20 cellular contexts compared by ENCODE assay signal in genomic region chr7:484365-485101, GRCh38. TPM values are rescaled to one million over a fixed set of nuclear protein-coding genes. Genes with fewer than 3 reads are reported as not detected.
A peak's percentile ranks its signal among the peaks of the same experiment; 100 is the strongest.
DNase-seq lines count a peak whose midpoint lies in the region; ATAC-seq and TF ChIP-seq lines count a peak whose summit lies in the region.
"Had no signal": no experiment of that assay in that cellular context is flagged by ENCODE, and none has a peak within 500 bp of the region (broad histone marks: within the 10 kb centered on the region; RNA-seq: fewer than 3 reads in every experiment).

No MANE protein-coding gene starts in this region.

- no peak overlapping the region for H3K18ac ChIP-seq in mesenchymal stem cell (ENCODE audit: low read depth in 1 of 2, low read length in 2 of 2)

- no peak overlapping the region for H3K27ac ChIP-seq in HEK293 (ENCODE audit: extremely low read depth, low read depth, low read length)
- no peak overlapping the region for H3K27ac ChIP-seq in colonic mucosa
- no peak overlapping the region for H3K27ac ChIP-seq in mesenchymal stem cell (ENCODE audit: low read length, poor library complexity, severe bottlenecking)
- H3K27ac ChIP-seq in thymus (ENCODE audit: low read depth) = peak overlapping the region; percentile 20
- no peak overlapping the region for H3K27ac ChIP-seq in A673 (ENCODE audit: low read depth, low read length, poor library complexity, severe bottlenecking)
- H3K27ac ChIP-seq: body of pancreas, upper lobe of left lung had no signal

- H3K27me3 ChIP-seq in colonic mucosa (no peaks in the 10 kb centered on the region), mesenchymal stem cell (ENCODE audit: control insufficient read depth in 1 of 2, insufficient read depth in 1 of 2, low read length in 2 of 2) (peaks cover 66 to 89% of the 10 kb centered on the region in 2 experiments), thymus (ENCODE audit: control insufficient read depth, insufficient read depth) (no peaks in the 10 kb centered on the region), A673 (replicated peaks; ENCODE audit: insufficient read depth, low read depth, low read length, poor library complexity) (peaks cover 3% of the 10 kb centered on the region)
- H3K27me3 ChIP-seq: body of pancreas, SJCRH30 had no signal

- H2BK12ac ChIP-seq in mesenchymal stem cell (ENCODE audit: low read length in 2 of 2) = peak overlapping the region in 1 of 2 experiments; percentile 57

- H3K4me1 ChIP-seq in HEK293 (ENCODE audit: control insufficient read depth, insufficient read depth, low read length) (no peaks in the 10 kb centered on the region), colonic mucosa (no peaks in the 10 kb centered on the region), mesenchymal stem cell (ENCODE audit: control insufficient read depth, insufficient read depth, low read depth, low read length) (peaks cover 24% of the 10 kb centered on the region), thymus (ENCODE audit: control insufficient read depth, insufficient read depth, low read length) (no peaks in the 10 kb centered on the region), A673 (ENCODE audit: insufficient read depth, low read length, poor library complexity, severe bottlenecking) (no peaks in the 10 kb centered on the region)

- CTCF ChIA-PET in HEK293 (lab: Yijun Ruan, JAX) = no interaction called here
- CTCF ChIA-PET in A673 (lab: Charles Lee) = no interaction called here

- no peaks in the 10 kb centered on the region for H3K79me1 ChIP-seq in mesenchymal stem cell (replicated peaks; ENCODE audit: low read length, poor library complexity, severe bottlenecking)

- TF ChIP-seq CTCF in HEK293 (tag by site-specific recombination; IDR thresholded peaks at IDR 0.05) (no peak), colonic mucosa (IDR thresholded peaks at IDR 0.05) (no peak), A673 (conservative IDR thresholded peaks at IDR 0.05; ENCODE audit: low read depth, low read length) (no peak)

- H4K91ac ChIP-seq in mesenchymal stem cell (ENCODE audit: low read length) = no peak overlapping the region

- H2AK5ac ChIP-seq in mesenchymal stem cell (ENCODE audit: low read length, severe bottlenecking) = no peak overlapping the region

- H3K4me3 ChIP-seq in HEK293 (ENCODE audit: low read depth, low read length) (no peak overlapping the region), colonic mucosa (no peak overlapping the region), mesenchymal stem cell (ENCODE audit: insufficient read depth in 1 of 2, low read depth in 1 of 2, low read length in 2 of 2) (no peak overlapping the region), thymus (ENCODE audit: low read length) (no peak overlapping the region), A673 (ENCODE audit: low read depth, low read length, poor library complexity, severe bottlenecking) (no peak overlapping the region)
- H3K4me3 ChIP-seq: body of pancreas, upper lobe of left lung had no signal

- no peak overlapping the region for H3K4me2 ChIP-seq in mesenchymal stem cell (ENCODE audit: low read length, poor library complexity, severe bottlenecking)

- H3K4ac ChIP-seq in mesenchymal stem cell (ENCODE audit: low read depth in 1 of 2, low read length in 2 of 2) = no peak overlapping the region

- H3K9me3 ChIP-seq in HEK293 (ENCODE audit: control insufficient read depth, insufficient read depth, low read depth, low read length) (no peaks in the 10 kb centered on the region), colonic mucosa (no peaks in the 10 kb centered on the region), mesenchymal stem cell (ENCODE audit: control insufficient read depth, low read length) (peaks cover 7% of the 10 kb centered on the region), thymus (ENCODE audit: control insufficient read depth) (no peaks in the 10 kb centered on the region), A673 (ENCODE audit: low read depth, low read length, poor library complexity, severe bottlenecking) (no peaks in the 10 kb centered on the region)
- H3K9me3 ChIP-seq: body of pancreas, upper lobe of left lung had no signal

- no peak overlapping the region for H3K14ac ChIP-seq in mesenchymal stem cell (ENCODE audit: low read length in 2 of 2)

- no peak for ATAC-seq in GM18909 (IDR thresholded peaks at IDR 0.05; ENCODE audit: poor library complexity, unreplicated experiment)
- ATAC-seq: body of pancreas; stimulated activated naive CD8-positive, alpha-beta T cell treated with anti-CD3 and anti-CD28 coated beads, Interleukin-15, amount 100 ng/mL, for 72 hours had no signal

- peak overlapping the region; percentile 12 to 26 for H3K9ac ChIP-seq in colonic mucosa (ENCODE audit: low read depth in 2 of 2, low read length in 2 of 2)
- no peak overlapping the region for H3K9ac ChIP-seq in mesenchymal stem cell (ENCODE audit: low read length)

- no peak for DNase-seq in colonic mucosa
- no peak for DNase-seq in mesenchymal stem cell
- DNase-seq in NCI-H1930 (lab: John Stamatoyannopoulos, UW) = no peak
- DNase-seq in A673 (ENCODE audit: low spot score) = no peak
- DNase-seq: activated CD4-positive, alpha-beta T cell treated with anti-CD3 and anti-CD28 coated beads for 48 hours; activated naive CD8-positive, alpha-beta T cell treated with anti-CD3 and anti-CD28 coated beads for 36 hours; AML-193; cortex of kidney; NCI-H1436 treated with DMSO at 0.1 percent for 48 hours; NCI-H774; nephron progenitor cell; stimulated activated CD4-positive, alpha-beta T cell treated with anti-CD3 and anti-CD28 coated beads, Interleukin-4, amount 100 ng/mL, for 4 hours; stimulated activated naive CD8-positive, alpha-beta T cell treated with anti-CD3 and anti-CD28 coated beads, Interleukin-15, amount 100 ng/mL, for 72 hours; T-helper 1 cell; upper lobe of left lung had no signal

- POLR2A ChIA-PET in HEK293 (lab: Yijun Ruan, JAX) (interaction anchor here (0.6 kb wide), 1 partner anchor 345 kb away, joined by 4 read pairs; no protein-coding TSS in a partner anchor), A673 (lab: Charles Lee; ENCODE audit: low non-redundant PET) (no interaction called here)

- H3K23ac ChIP-seq in mesenchymal stem cell (ENCODE audit: low read length in 2 of 2) = no peak overlapping the region

- BruUV-seq in A673 (replicated peaks; lab: Mats Ljungman, UMichigan) = no TSS peak

- no peak overlapping the region for H2AFZ ChIP-seq in mesenchymal stem cell (ENCODE audit: low read depth, low read length)

- H4K8ac ChIP-seq in mesenchymal stem cell (ENCODE audit: low read length) = no peak overlapping the region

- no peak overlapping the region for H2BK5ac ChIP-seq in mesenchymal stem cell (ENCODE audit: low read depth, low read length, poor library complexity, severe bottlenecking)

- 90% methylated on average over 20 of the region's 21 CpGs for WGBS in mesenchymal stem cell
- WGBS in thymus = 92% methylated on average over 21 of the region's 21 CpGs

- H3K36me3 ChIP-seq in HEK293 (ENCODE audit: control insufficient read depth in 2 of 2, insufficient read depth in 1 of 2, low read length in 2 of 2) = no peaks in the 10 kb centered on the region
- no peaks in the 10 kb centered on the region for H3K36me3 ChIP-seq in colonic mucosa
- H3K36me3 ChIP-seq in mesenchymal stem cell (ENCODE audit: control insufficient read depth in 1 of 2, insufficient read depth in 2 of 2, low read depth in 1 of 2, low read length in 2 of 2) = no peaks in the 10 kb centered on the region
- no peaks in the 10 kb centered on the region for H3K36me3 ChIP-seq in thymus (ENCODE audit: control insufficient read depth, insufficient read depth)
- H3K36me3 ChIP-seq in A673 (ENCODE audit: insufficient read depth, low read length, poor library complexity, severe bottlenecking) = no peaks in the 10 kb centered on the region
- H3K36me3 ChIP-seq: SJCRH30, upper lobe of left lung had no signal

- H2BK120ac ChIP-seq in mesenchymal stem cell (ENCODE audit: low read depth, low read length) = peak overlapping the region; percentile 34

- intact Hi-C loops in colonic mucosa (cut with DNase I) (no loop called here), A673 (cut with micrococcal nuclease; ENCODE audit: unreplicated experiment) (no loop called here)

- H2BK15ac ChIP-seq in mesenchymal stem cell (ENCODE audit: low read depth, poor library complexity, severe bottlenecking) = peak overlapping the region; percentile 35

TF ChIP-seq in HEK293, 187 proteins besides CTCF, POLR2A, EP300 and RAD21:
- no peak for TF ChIP-seq RBAK (tag by site-specific recombination; IDR thresholded peaks at IDR 0.05)
- peak; percentile 31 for TF ChIP-seq ZFHX2 (tag by site-specific recombination; conservative IDR thresholded peaks at IDR 0.05)

RNA-seq across cellular contexts. Expression of gene PDGFA, which starts 35.1 kb away (rescaled TPM):
- total RNA-seq in colonic mucosa (10 to 100 TPM; 34.9 to 50.5 TPM), A673 (2021) (2.1 and 4.3 TPM in 2 replicates)
- 23.5 TPM for polyA plus RNA-seq in mesenchymal stem cell (2013, experiment 1 of 2)
- 22.9 TPM for polyA plus RNA-seq in mesenchymal stem cell (2013, experiment 2 of 2)
- polyA plus RNA-seq in thymus = 15.1 TPM
